In the genomic region with DNA sequence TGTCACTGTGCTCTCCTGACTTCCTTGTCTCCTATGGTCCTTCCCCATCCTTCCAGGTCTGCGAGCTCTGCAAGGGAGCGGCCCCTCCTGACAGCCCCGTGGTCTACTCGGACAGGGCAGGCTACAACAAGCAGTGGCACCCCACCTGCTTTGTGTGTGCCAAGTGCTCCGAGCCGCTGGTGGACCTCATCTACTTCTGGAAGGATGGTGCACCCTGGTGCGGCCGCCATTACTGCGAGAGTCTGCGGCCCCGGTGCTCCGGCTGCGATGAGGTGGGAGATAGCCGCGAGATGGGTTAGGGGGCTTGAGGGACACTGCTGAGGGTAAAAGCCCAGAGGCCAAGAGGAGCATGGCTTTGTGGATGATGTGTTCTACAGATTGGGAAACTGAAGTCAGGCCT, we compare ENCODE assay signal across 23 cellular contexts.
"Had no signal": no experiment of that assay in that cellular context is flagged by ENCODE, and none has a peak within 500 bp of the region (broad histone marks: within the 10 kb centered on the region; RNA-seq: fewer than 3 reads in every experiment).

No MANE protein-coding gene starts in this region.

- H3K4me3 ChIP-seq: K562 had no signal

- ATAC-seq: HepG2, K562, Panc1, PC-3 had no signal

- H3K9me3 Mint-ChIP-seq: IgD-negative memory B cell had no signal

- FAIRE-seq: HepG2, K562 had no signal

- H3K4me2 ChIP-seq: KMS-11, SK-N-SH had no signal

- H3K9me3 ChIP-seq: SK-N-SH had no signal

- H3K9ac ChIP-seq: KMS-11, SK-N-SH had no signal

- H3K27ac ChIP-seq: KMS-11, RWPE1 had no signal

- H3K27me3 Mint-ChIP-seq: IgD-negative memory B cell had no signal

- DNase-seq: Kasumi-1, MM.1S, NCI-H1092 treated with DMSO at 0.1 percent for 48 hours, NCI-H1436, NCI-H187, NCI-H2029, NCI-H2081 treated with DMSO at 0.1 percent for 48 hours, NCI-H2171, NCI-H226, NCI-H446, NCI-H510A, NCI-H524 treated with DMSO at 0.1 percent for 48 hours, NCI-H69, NCI-H774, PC-3, SHP77, SK-N-SH had no signal
